9 cellular contexts compared by ENCODE assay signal in genomic region chr3:160921020-160921635, GRCh38.
A peak's percentile ranks its signal among the peaks of the same experiment; 100 is the strongest.
DNase-seq lines count a peak whose midpoint lies in the region; ATAC-seq, FAIRE-seq and TF ChIP-seq lines count a peak whose summit lies in the region.
"Had no signal": no experiment of that assay in that cellular context is flagged by ENCODE, and none has a peak within 500 bp of the region (broad histone marks: within the 10 kb centered on the region; RNA-seq: fewer than 3 reads in every experiment).

No MANE protein-coding gene starts in this region.

- H3K27me3 Mint-ChIP-seq in nephron (ENCODE audit: low read depth): no peaks in the 10 kb centered on the region

- H3K36me3 ChIP-seq in PC-3 (ENCODE audit: low read depth, low read length): no peaks in the 10 kb centered on the region

- no peak overlapping the region for H3K27ac ChIP-seq in PC-3 (ENCODE audit: low read length)

- DNase-seq in AG20443 (ENCODE audit: low spot score) (peak; percentile 80), PC-3 (peak; percentile 75), GF-D8 (lab: John Stamatoyannopoulos, UW) (no peak)
- no peak for DNase-seq in activated naive CD4-positive, alpha-beta T cell treated with anti-CD3 and anti-CD28 coated beads, Interleukin-2, amount 50 U/mL, for 16 hours

- TF ChIP-seq CTCF in PC-3 (conservative IDR thresholded peaks at IDR 0.05; ENCODE audit: low read depth, low read length) (peak; percentile 95), nephron (IDR thresholded peaks at IDR 0.05; ENCODE audit: unreplicated experiment in 3 of 3) (peak; percentile 93 to 97 (median 96))

- no TSS peak for BruUV-seq in PC-3 (replicated peaks; lab: Mats Ljungman, UMichigan)

- H3K4me2 ChIP-seq in PC-3 (ENCODE audit: low read length): no peak overlapping the region

- H3K36me3 Mint-ChIP-seq in nephron (ENCODE audit: low read depth): no peaks in the 10 kb centered on the region
- H3K36me3 Mint-ChIP-seq: immature natural killer cell had no signal

- no peaks in the 10 kb centered on the region for H3K9me3 Mint-ChIP-seq in nephron
- H3K9me3 Mint-ChIP-seq: immature natural killer cell had no signal

- H3K4me3 ChIP-seq in PC-3 (ENCODE audit: low read length): no peak overlapping the region

- peak overlapping the region in 1 of 3 experiments; percentile 6 for H3K27ac Mint-ChIP-seq in nephron

- no peak overlapping the region for H3K4me3 Mint-ChIP-seq in nephron
- H3K4me3 Mint-ChIP-seq: immature natural killer cell had no signal

- H3K9me2 ChIP-seq in PC-3 (replicated peaks; ENCODE audit: low read length): no peaks in the 10 kb centered on the region

- no peaks in the 10 kb centered on the region for H3K4me1 ChIP-seq in PC-3 (ENCODE audit: insufficient read depth, low read length)

- H3F3A ChIP-seq in PC-3 (ENCODE audit: low read length, unreplicated experiment): no peaks in the 10 kb centered on the region

- no peaks in the 10 kb centered on the region for H3K9me3 ChIP-seq in PC-3 (ENCODE audit: low read length)

- peak; percentile 90 for FAIRE-seq in endometrium (lab: Jason Lieb, UNC)

- no peaks in the 10 kb centered on the region for H3K79me2 ChIP-seq in PC-3 (ENCODE audit: low read length)

- no peaks in the 10 kb centered on the region for H4K20me1 ChIP-seq in PC-3 (ENCODE audit: low read length)

- CTCF ChIA-PET in PC-3 (lab: Charles Lee): interaction anchor here (0.8 kb wide), 1 partner anchor 472 kb away, joined by 3 read pairs; no protein-coding TSS in a partner anchor

- H2AFZ ChIP-seq in PC-3 (ENCODE audit: low read length): no peak overlapping the region

- no peaks in the 10 kb centered on the region for H3K27me3 ChIP-seq in PC-3 (ENCODE audit: low read length)

- POLR2A ChIA-PET in PC-3 (lab: Charles Lee; ENCODE audit: unreplicated experiment): no interaction called here

- intact Hi-C loops in PC-3 (cut with micrococcal nuclease): loop anchor here (1.0 to 5.0 kb wide), 4 partner anchors 21 to 501 kb away; partner anchors contain the start of gene PPM1L

- no peak overlapping the region for H3K9ac ChIP-seq in PC-3 (ENCODE audit: low read length)

- ATAC-seq in GM18511 (IDR thresholded peaks at IDR 0.05; ENCODE audit: unreplicated experiment): peak; percentile 84
- peak; percentile 93 for ATAC-seq in HG03354 (IDR thresholded peaks at IDR 0.05; ENCODE audit: poor library complexity, severe bottlenecking, unreplicated experiment)
- ATAC-seq in PC-3: peak; percentile 94

- peaks cover 17% of the 10 kb centered on the region for H3K4me1 Mint-ChIP-seq in nephron

Comparison
In these comparisons a context has a peak if more than half of its experiments do, and no peak if none do; other contexts are left out.
1. DNase-seq: peak in AG20443 (single experiment) and PC-3 (single experiment); none in activated naive CD4-positive, alpha-beta T cell treated with anti-CD3 and anti-CD28 coated beads, Interleukin-2, amount 50 U/mL, for 16 hours (single experiment) and GF-D8 (single experiment).
2. Peak in every context shown above with its lines, with median percentiles within 50 percentile points of each other: ATAC-seq.